ENCODE assay signal across 14 cellular contexts in the genomic region with DNA sequence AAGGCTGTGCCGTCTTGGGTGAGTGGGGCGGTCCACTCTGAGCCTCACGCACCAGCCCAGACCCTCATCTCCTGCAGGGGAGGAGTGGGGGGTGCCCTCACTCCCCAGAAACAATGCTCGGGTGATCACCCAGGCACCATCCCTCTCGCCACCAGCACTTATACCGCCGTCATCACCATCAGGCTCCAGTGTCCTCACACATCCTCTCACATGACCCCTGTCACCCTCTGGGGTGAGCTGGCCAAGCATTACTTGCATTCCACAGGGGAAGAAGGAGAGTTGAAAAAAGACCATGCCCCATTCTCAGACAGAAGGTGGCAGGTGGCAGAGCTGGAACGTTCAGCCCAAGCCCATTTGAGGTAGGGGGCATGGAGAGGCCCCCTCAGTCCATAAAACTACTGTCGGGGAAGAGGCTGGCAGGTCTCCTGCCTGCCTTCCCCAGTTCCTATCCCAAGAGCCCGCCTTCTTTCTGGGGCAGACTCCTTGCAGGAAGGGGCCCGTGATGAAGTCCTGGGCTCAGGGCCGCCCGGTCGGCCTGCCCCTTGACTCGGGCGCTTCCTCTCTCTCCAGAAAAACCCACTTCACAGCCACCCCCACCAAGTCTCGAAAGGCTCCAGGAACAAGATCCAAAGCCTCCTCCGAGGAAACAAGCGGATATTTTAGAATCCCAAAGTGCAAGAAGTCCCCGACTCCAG.
DNase-seq lines count a peak whose midpoint lies in the region; ATAC-seq, FAIRE-seq and TF ChIP-seq lines count a peak whose summit lies in the region.
"Had no signal": no experiment of that assay in that cellular context is flagged by ENCODE, and none has a peak within 500 bp of the region (broad histone marks: within the 10 kb centered on the region; RNA-seq: fewer than 3 reads in every experiment).

No MANE protein-coding gene starts in this region.

- H3K36me3 ChIP-seq in H1 (ENCODE audit: control insufficient read depth in 2 of 4, insufficient read depth in 4 of 4, low read length in 3 of 4) (no peaks in the 10 kb centered on the region), spleen (no peaks in the 10 kb centered on the region)

- peak; percentile 42 for DNase-seq in H9
- no peak for DNase-seq in H1 (ENCODE audit: low read depth in 1 of 2, low spot score in 2 of 2)
- peak; percentile 75 for DNase-seq in left kidney (ENCODE audit: low read depth, low spot score)
- DNase-seq in spleen: peak; percentile 24
- DNase-seq in superior temporal gyrus (ENCODE audit: extremely low spot score): no peak
- DNase-seq: CD8-positive, alpha-beta memory T cell; DMS 273 treated with DMSO at 0.1 percent for 48 hours; NCI-H1930; NCI-H2171 treated with DMSO at 0.1 percent for 48 hours; NCI-H510A; NCI-H82 had no signal

- no peak overlapping the region for H3K4me3 ChIP-seq in H1 (ENCODE audit: extremely low read depth in 1 of 4, insufficient read depth in 2 of 4, low read depth in 3 of 4, low read length in 4 of 4)
- H3K4me3 ChIP-seq in spleen: no peak overlapping the region

- H3K23me2 ChIP-seq in H9 (ENCODE audit: insufficient read length, low read depth, low read length, poor library complexity, severe bottlenecking) (no peaks in the 10 kb centered on the region), H1 (ENCODE audit: low read depth, low read length) (peaks cover 2% of the 10 kb centered on the region; the same call in 1 of the 2 replicates)

- H2AK5ac ChIP-seq in H9 (ENCODE audit: insufficient read length, low read length) (no peak overlapping the region), H1 (ENCODE audit: low read depth, low read length) (no peak overlapping the region)

- H4K8ac ChIP-seq in H9 (replicated peaks; ENCODE audit: insufficient read length, low read depth, low read length): no peak overlapping the region
- H4K8ac ChIP-seq in H1 (ENCODE audit: extremely low read depth, insufficient read depth, low read length): no peak overlapping the region

- H2AFZ ChIP-seq in H9 (ENCODE audit: low read length) (no peak overlapping the region), H1 (ENCODE audit: low read length) (no peak overlapping the region)

- H3K4ac ChIP-seq in H9 (ENCODE audit: low read depth, low read length): no peak overlapping the region
- H3K4ac ChIP-seq in H1 (replicated peaks; ENCODE audit: insufficient read length, low read depth, low read length): no peak overlapping the region

- H3K23ac ChIP-seq in H9 (ENCODE audit: insufficient read length, low read depth, low read length) (no peak overlapping the region), H1 (ENCODE audit: insufficient read length) (no peak overlapping the region)

- no peak overlapping the region for H2BK120ac ChIP-seq in H9 (ENCODE audit: low read depth, low read length, poor library complexity, severe bottlenecking)
- H2BK120ac ChIP-seq in H1 (replicated peaks; ENCODE audit: low read depth, low read length): no peak overlapping the region

- no peak overlapping the region; the same call in 1 of the 2 replicates for H2BK15ac ChIP-seq in H9 (ENCODE audit: low read depth, low read length)
- no peak overlapping the region for H2BK15ac ChIP-seq in H1 (ENCODE audit: low read length)

- TF ChIP-seq RAD21 in H1 (IDR thresholded peaks at IDR 0.05 in 1 of 2, conservative IDR thresholded peaks at IDR 0.05 in 1 of 2; ENCODE audit: low read depth in 2 of 2, low read length in 2 of 2): no peak

- no peaks in the 10 kb centered on the region for H4K20me1 ChIP-seq in H9 (ENCODE audit: control insufficient read depth, insufficient read depth, insufficient read length)
- H4K20me1 ChIP-seq in H1 (replicated peaks in 1 of 2; ENCODE audit: control insufficient read depth in 1 of 2, insufficient read depth in 2 of 2, low read length in 2 of 2): no peaks in the 10 kb centered on the region

- no peaks in the 10 kb centered on the region; a peak in 1 of 5 replicates for H3K9me3 Mint-ChIP-seq in H9
- H3K9me3 Mint-ChIP-seq: CD8-positive, alpha-beta memory T cell had no signal

- no peak overlapping the region; a peak in 1 of 7 replicates for H3K27ac Mint-ChIP-seq in H9
- H3K27ac Mint-ChIP-seq: CD8-positive, alpha-beta memory T cell had no signal

- ATAC-seq in GM19395 (IDR thresholded peaks at IDR 0.05; ENCODE audit: unreplicated experiment) (no peak), GM19328 (IDR thresholded peaks at IDR 0.05; ENCODE audit: unreplicated experiment) (no peak)
- ATAC-seq: HCT116 had no signal

- H4K5ac ChIP-seq in H9 (ENCODE audit: insufficient read length, low read depth, low read length) (no peak overlapping the region), H1 (ENCODE audit: insufficient read length, low read depth, low read length) (no peak overlapping the region)

- FAIRE-seq in H1 (lab: Jason Lieb, UNC): no peak

- H3K56ac ChIP-seq in H9 (ENCODE audit: insufficient read length, low read depth, low read length) (no peak overlapping the region), H1 (replicated peaks; ENCODE audit: insufficient read length, low read depth, low read length) (no peak overlapping the region)

- H3K9me3 ChIP-seq in H9 (ENCODE audit: control insufficient read depth, low read depth, low read length): no peaks in the 10 kb centered on the region
- H3K9me3 ChIP-seq in H1 (ENCODE audit: insufficient read depth in 2 of 2, low read depth in 1 of 2, low read length in 1 of 2): no peaks in the 10 kb centered on the region
- no peaks in the 10 kb centered on the region for H3K9me3 ChIP-seq in spleen

- H3K27ac ChIP-seq in H9 (ENCODE audit: insufficient read length, low read depth, low read length) (no peak overlapping the region), H1 (ENCODE audit: low read depth, low read length) (no peak overlapping the region), spleen (no peak overlapping the region)

- no peak overlapping the region for H2BK20ac ChIP-seq in H9 (ENCODE audit: low read depth, low read length, poor library complexity, severe bottlenecking)
- H2BK20ac ChIP-seq in H1 (ENCODE audit: low read length): no peak overlapping the region

- TF ChIP-seq CTCF in H9 (conservative IDR thresholded peaks at IDR 0.05): no peak
- TF ChIP-seq CTCF in H1 (IDR thresholded peaks at IDR 0.05; ENCODE audit: control extremely low read depth in 1 of 3, insufficient read depth in 1 of 3, low read depth in 1 of 3, low read length in 3 of 3): no peak
- TF ChIP-seq CTCF in spleen (IDR thresholded peaks at IDR 0.05 in 8 of 11, conservative IDR thresholded peaks at IDR 0.05 in 3 of 11): no peak

- TF ChIP-seq POLR2A in H1 (IDR thresholded peaks at IDR 0.05; ENCODE audit: control extremely low read depth in 1 of 2, low read depth in 2 of 2, low read length in 2 of 2): no peak
- no peak for TF ChIP-seq POLR2A in spleen (IDR thresholded peaks at IDR 0.05)

- H3K4me1 Mint-ChIP-seq in H9: peaks cover 0 to 14% of the 10 kb centered on the region in 2 experiments; a peak in 2 of 4 replicates
- H3K4me1 Mint-ChIP-seq: CD8-positive, alpha-beta memory T cell had no signal

- H4K91ac ChIP-seq in H9 (ENCODE audit: insufficient read length, low read depth, low read length) (no peak overlapping the region), H1 (replicated peaks; ENCODE audit: insufficient read length, low read length) (no peak overlapping the region)

- H3K4me2 ChIP-seq in H9 (ENCODE audit: insufficient read depth, insufficient read length, low read length) (no peak overlapping the region), H1 (ENCODE audit: insufficient read depth in 1 of 2, low read depth in 2 of 2, low read length in 2 of 2) (no peak overlapping the region)

- H3K14ac ChIP-seq in H9 (ENCODE audit: insufficient read depth, low read length) (0 out of 2 replicates have a peak overlapping the region, but pooled peaks have one; percentile 15), H1 (ENCODE audit: insufficient read length) (no peak overlapping the region)

- H3K18ac ChIP-seq in H9 (ENCODE audit: insufficient read length, low read depth, low read length) (no peak overlapping the region), H1 (ENCODE audit: extremely low read depth, low read length) (no peak overlapping the region)

- H3K27me3 ChIP-seq in H9 (ENCODE audit: insufficient read depth, low read length): no peaks in the 10 kb centered on the region
- no peaks in the 10 kb centered on the region; a peak in 1 of 7 replicates for H3K27me3 ChIP-seq in H1 (replicated peaks in 1 of 4; ENCODE audit: control insufficient read depth in 3 of 4, extremely low read depth in 1 of 4, insufficient read depth in 3 of 4, low read length in 3 of 4)
- peaks cover 0 to 16% (median 0%) of the 10 kb centered on the region in 7 donors for H3K27me3 ChIP-seq in spleen (replicated peaks in 1 of 7)

- H3K4me1 ChIP-seq in H9 (ENCODE audit: insufficient read depth, low read length) (no peaks in the 10 kb centered on the region), H1 (replicated peaks in 1 of 4; ENCODE audit: control insufficient read depth in 3 of 4, insufficient read depth in 4 of 4, low read length in 3 of 4) (peaks cover 0 to 6% (median 0%) of the 10 kb centered on the region in 4 experiments; a peak in 1 of 7 replicates), spleen (no peaks in the 10 kb centered on the region)

- H3K79me2 ChIP-seq in H9 (ENCODE audit: insufficient read depth, low read length) (no peaks in the 10 kb centered on the region), H1 (ENCODE audit: control insufficient read depth in 1 of 2, insufficient read depth in 2 of 2, low read length in 2 of 2) (no peaks in the 10 kb centered on the region)

- no peak for TF ChIP-seq EP300 in H1 (IDR thresholded peaks at IDR 0.05; ENCODE audit: borderline replicate concordance in 1 of 2, low read depth in 2 of 2, low read length in 2 of 2)

- H3K36me3 Mint-ChIP-seq in H9 (ENCODE audit: insufficient read depth in 1 of 3, low read depth in 3 of 3): no peaks in the 10 kb centered on the region

- CTCF ChIA-PET in H1 (lab: Charles Lee; ENCODE audit: partially characterized antibody): interaction anchor here (1.0 to 1.8 kb wide), 5 partner anchors 15 to 218 kb away, joined by 3 to 9 read pairs (median 4); no protein-coding TSS in a partner anchor

- no peak overlapping the region for H2BK12ac ChIP-seq in H9 (ENCODE audit: insufficient read length, low read depth, low read length)
- no peak overlapping the region for H2BK12ac ChIP-seq in H1 (ENCODE audit: low read depth, low read length)

- no CpG with 5 or more reads among the region's 20 CpGs for WGBS in H9 (ENCODE audit: extremely low coverage, insufficient read length, low lambda C conversion rate)
- 86% methylated on average over 17 of the region's 20 CpGs; no CpG with 5 or more reads in 1 of the 2 experiments for WGBS in H1 (ENCODE audit: extremely low coverage in 1 of 2, insufficient coverage in 1 of 2, insufficient read length in 1 of 2, insufficient replicate concordance in 2 of 2, low coverage in 1 of 2, low lambda C conversion rate in 2 of 2, missing lambda C conversion rate in 1 of 2), 2 experiments
- 72 to 81% (median 76%) methylated on average over 20 of the region's 20 CpGs for WGBS in spleen, 5 donors

- intact Hi-C loops in spleen (cut with DNase I; ENCODE audit: low total_unique reads): no loop called here

- peaks cover 6% of the 10 kb centered on the region; the same call in 1 of the 2 replicates for H3K27me3 Mint-ChIP-seq in H9 (ENCODE audit: low read depth)

- no peak overlapping the region for H2BK5ac ChIP-seq in H9 (ENCODE audit: insufficient read length, low read length)
- no peak overlapping the region for H2BK5ac ChIP-seq in H1 (ENCODE audit: low read depth, low read length)

- H3K79me1 ChIP-seq in H9 (ENCODE audit: insufficient read depth, low read depth, low read length, poor library complexity, severe bottlenecking) (no peaks in the 10 kb centered on the region), H1 (ENCODE audit: low read depth, low read length) (no peaks in the 10 kb centered on the region)

- POLR2A ChIA-PET in H1 (lab: Charles Lee; ENCODE audit: partially characterized antibody): no interaction called here

- H3T11ph ChIP-seq in H9 (ENCODE audit: low read length): no peak overlapping the region

- H3K9ac ChIP-seq in H9 (ENCODE audit: extremely low read depth, insufficient read length, low read length): no peak overlapping the region
- no peak overlapping the region for H3K9ac ChIP-seq in H1 (replicated peaks in 1 of 4; ENCODE audit: extremely low read depth in 1 of 4, low read depth in 3 of 4, low read length in 3 of 4)

- no peak overlapping the region for H3K4me3 Mint-ChIP-seq in H9
- H3K4me3 Mint-ChIP-seq: CD8-positive, alpha-beta memory T cell had no signal

Comparison
In these comparisons a context has a peak if more than half of its experiments do, and no peak if none do; other contexts are left out.
1. DNase-seq: peak in H9 (single experiment), left kidney (single experiment) and spleen (single experiment); none in H1 (0 of 2) and superior temporal gyrus (single experiment).